Comparison of ENCODE assay signal across 25 cellular contexts in the genomic region with DNA sequence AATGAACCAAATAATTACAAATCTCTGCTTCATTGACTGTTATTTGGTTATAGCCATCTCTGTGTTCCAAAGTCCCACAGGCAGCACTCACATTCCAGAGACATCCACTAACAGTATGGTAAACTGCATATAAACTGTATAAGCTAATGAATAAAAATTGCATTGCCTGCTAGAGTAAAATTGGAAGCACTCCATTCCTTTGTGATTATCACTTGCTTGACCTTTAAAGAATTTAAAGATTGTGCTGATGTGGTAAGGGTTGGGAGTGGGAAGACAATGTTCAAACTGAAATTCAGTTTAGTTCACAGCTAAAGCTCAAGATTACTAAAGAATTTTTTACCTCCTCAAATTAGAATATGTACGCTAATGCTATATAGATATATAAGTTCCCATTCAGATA.
"Had no signal": no experiment of that assay in that cellular context is flagged by ENCODE, and none has a peak within 500 bp of the region (broad histone marks: within the 10 kb centered on the region; RNA-seq: fewer than 3 reads in every experiment).

No MANE protein-coding gene starts in this region.

- H3K4me2 ChIP-seq: neural progenitor cell had no signal

- ATAC-seq: activated CD4-positive, alpha-beta T cell treated with anti-CD3 and anti-CD28 coated beads for 36 hours; left cardiac atrium; mucosa of descending colon; naive thymus-derived CD4-positive, alpha-beta T cell; T-helper 17 cell had no signal

- H3K27me3 ChIP-seq: vagina had no signal

- H3K9ac ChIP-seq: neural progenitor cell had no signal

- H3K36me3 ChIP-seq: neural progenitor cell, thoracic aorta, vagina had no signal

- H2AFZ ChIP-seq: neural progenitor cell had no signal

- H3K9me3 ChIP-seq: mucosa of descending colon, thoracic aorta, vagina had no signal

- H3K27ac ChIP-seq: neural progenitor cell, thoracic aorta, vagina had no signal

- H3K27me3 Mint-ChIP-seq: memory B cell had no signal

- H3K9me3 Mint-ChIP-seq: activated B cell treated with CpG ODN at 0.5 μM for 24 hours; activated T-cell treated with anti-CD3 and anti-CD28 coated beads, Interleukin-2, amount 50 U/mL, for 24 hours; activated T-helper 2 cell treated with anti-CD3 and anti-CD28 coated beads, Interferon-gamma antibody, Interleukin-2, Interleukin-4, amounts not matched to agents 10 μg/mL and 5 μg/mL and 100 μg/mL, durations not matched to agents 14 hours and 24 hours and 36 hours; memory B cell; naive thymus-derived CD4-positive, alpha-beta T cell; neural progenitor cell; type B pancreatic cell had no signal

- H3K4me3 Mint-ChIP-seq: activated B cell treated with CpG ODN at 0.5 μM for 24 hours; activated CD4-positive, alpha-beta T cell treated with anti-CD3 and anti-CD28 coated beads for 36 hours; activated naive CD8-positive, alpha-beta T cell; activated T-cell treated with anti-CD3 and anti-CD28 coated beads, Interleukin-2, amount 50 U/mL, for 24 hours; memory B cell; naive thymus-derived CD4-positive, alpha-beta T cell; neural progenitor cell; T-helper 17 cell; type B pancreatic cell had no signal

- H3K4me1 Mint-ChIP-seq: activated B cell treated with CpG ODN at 0.5 μM for 24 hours; activated CD4-positive, alpha-beta T cell treated with anti-CD3 and anti-CD28 coated beads for 36 hours; memory B cell; naive thymus-derived CD4-positive, alpha-beta T cell; T-helper 17 cell had no signal

- H3K27ac Mint-ChIP-seq: activated B cell treated with CpG ODN at 0.5 μM for 24 hours; activated CD4-positive, alpha-beta T cell treated with anti-CD3 and anti-CD28 coated beads for 36 hours; activated naive CD8-positive, alpha-beta T cell; activated T-cell treated with anti-CD3 and anti-CD28 coated beads, Interleukin-2, amount 50 U/mL, for 24 hours; activated T-helper 2 cell treated with anti-CD3 and anti-CD28 coated beads, Interferon-gamma antibody, Interleukin-2, Interleukin-4, amounts not matched to agents 10 μg/mL and 5 μg/mL and 100 μg/mL, durations not matched to agents 14 hours and 24 hours and 36 hours; memory B cell; naive thymus-derived CD4-positive, alpha-beta T cell; neural progenitor cell; T-helper 17 cell; type B pancreatic cell had no signal

- H3K4me1 ChIP-seq: neural progenitor cell, vagina had no signal

- DNase-seq: activated B cell treated with CpG ODN at 0.5 μM for 24 hours; activated CD4-positive, alpha-beta T cell treated with anti-CD3 and anti-CD28 coated beads for 36 hours; activated CD4-positive, alpha-beta T cell treated with anti-CD3 and anti-CD28 coated beads, Interleukin-2, amount 50 U/mL, for 4 hours; activated CD8-positive, alpha-beta memory T cell treated with anti-CD3 and anti-CD28 coated beads for 24 hours; activated CD8-positive, alpha-beta memory T cell treated with anti-CD3 and anti-CD28 coated beads, Interleukin-2, amount 50 U/mL, for 4 hours; activated naive CD4-positive, alpha-beta T cell; activated T-cell treated with anti-CD3 and anti-CD28 coated beads, Interleukin-2, amount 50 U/mL, for 24 hours; head of caudate nucleus; hypothalamus; islet precursor cell; left cardiac atrium; mucosa of descending colon; naive thymus-derived CD4-positive, alpha-beta T cell; posterior cingulate gyrus; stimulated activated CD4-positive, alpha-beta T cell treated with anti-CD3 and anti-CD28 coated beads, Interleukin-4, amount 100 ng/mL, for 24 hours; stimulated activated naive CD4-positive, alpha-beta T cell treated with Interleukin-2 at 50 U/mL for 16 hours; T-helper 17 cell had no signal

- H3K4me3 ChIP-seq: mucosa of descending colon, neural progenitor cell, thoracic aorta, vagina had no signal

- H3K36me3 Mint-ChIP-seq: activated naive CD8-positive, alpha-beta T cell; memory B cell; naive thymus-derived CD4-positive, alpha-beta T cell; neural progenitor cell; type B pancreatic cell had no signal

- FAIRE-seq: frontal cortex had no signal
